8 cellular contexts compared by ENCODE assay signal in genomic region chr1:201828820-201829774, GRCh38. TPM values are rescaled to one million over a fixed set of nuclear protein-coding genes. Genes with fewer than 3 reads are reported as not detected.
DNase-seq lines count a peak whose midpoint lies in the region; ATAC-seq lines count a peak whose summit lies in the region.

Gene IPO9, plus strand, starts transcription at chr1:201829157. Its CDS starts 53 bp downstream, at chr1:201829210.

- intact Hi-C loops in activated T-helper 1 cell treated with anti-CD3 and anti-CD28 coated beads, Interleukin-12 subunit alpha, Interleukin-12 subunit beta, Interleukin-2, Interleukin-4 antibody, amounts not matched to agents 30 ng/mL and 10 ng/mL and 1 ng/mL, durations not matched to agents 14 hours and 24 hours and 36 hours (cut with micrococcal nuclease) = loop anchor here (1.0 to 5.0 kb wide), 5 partner anchors 126 to 677 kb away; partner anchors contain the start of genes ARL8A, RNPEP, TIMM17A and TMEM9

- peaks cover 3% of the 10 kb centered on the region for H3K27me3 Mint-ChIP-seq in activated T-helper 1 cell treated with anti-CD3 and anti-CD28 coated beads, Interleukin-12 subunit alpha, Interleukin-12 subunit beta, Interleukin-2, Interleukin-4 antibody, amounts not matched to agents 30 ng/mL and 10 ng/mL and 1 ng/mL, durations not matched to agents 14 hours and 24 hours and 36 hours (ENCODE audit: insufficient read depth)
- no peaks in the 10 kb centered on the region for H3K27me3 Mint-ChIP-seq in naive B cell

- ATAC-seq in GM21825 (IDR thresholded peaks at IDR 0.05; ENCODE audit: unreplicated experiment) (peak; percentile 83), naive B cell (ENCODE audit: low read depth in 2 of 2) (peak; percentile 90 to 91)
- ATAC-seq in stimulated activated effector memory CD8-positive, alpha-beta T cell treated with anti-CD3 and anti-CD28 coated beads, Interleukin-12 subunit alpha, Interleukin-12 subunit beta, amount 100 ng/mL, for 72 hours = peak; percentile 94

- peak within 1 kb of the TSS; percentile 88 for H3K27ac Mint-ChIP-seq in activated T-helper 1 cell treated with anti-CD3 and anti-CD28 coated beads, Interleukin-12 subunit alpha, Interleukin-12 subunit beta, Interleukin-2, Interleukin-4 antibody, amounts not matched to agents 30 ng/mL and 10 ng/mL and 1 ng/mL, durations not matched to agents 14 hours and 24 hours and 36 hours
- peak within 1 kb of the TSS; percentile 92 to 98 (median 96) for H3K27ac Mint-ChIP-seq in naive B cell
- H3K27ac Mint-ChIP-seq in stimulated activated effector memory CD8-positive, alpha-beta T cell treated with anti-CD3 and anti-CD28 coated beads, Interleukin-12 subunit alpha, Interleukin-12 subunit beta, amount 100 ng/mL, for 72 hours = peak within 1 kb of the TSS; percentile 97

- DNase-seq in Daoy (ENCODE audit: low read depth) = peak; percentile 96
- DNase-seq in Kasumi-1 (lab: John Stamatoyannopoulos, UW) = peak; percentile 84 to 85
- peak; percentile 86 for DNase-seq in RPMI7951 (ENCODE audit: low read depth)
- peak; percentile 93 for DNase-seq in activated T-helper 1 cell treated with anti-CD3 and anti-CD28 coated beads, Interleukin-12 subunit alpha, Interleukin-12 subunit beta, Interleukin-2, Interleukin-4 antibody, amounts not matched to agents 30 ng/mL and 10 ng/mL and 1 ng/mL, durations not matched to agents 14 hours and 24 hours and 36 hours (ENCODE audit: low spot score)
- DNase-seq in fibroblast of gingiva (ENCODE audit: low read depth) = peak; percentile 88
- peak; percentile 96 for DNase-seq in naive B cell
- DNase-seq in stimulated activated effector memory CD8-positive, alpha-beta T cell treated with anti-CD3 and anti-CD28 coated beads, Interleukin-12 subunit alpha, Interleukin-12 subunit beta, amount 100 ng/mL, for 72 hours (ENCODE audit: low spot score in 2 of 2) = peak; percentile 97 to 98

- H3K4me3 Mint-ChIP-seq in activated T-helper 1 cell treated with anti-CD3 and anti-CD28 coated beads, Interleukin-12 subunit alpha, Interleukin-12 subunit beta, Interleukin-2, Interleukin-4 antibody, amounts not matched to agents 30 ng/mL and 10 ng/mL and 1 ng/mL, durations not matched to agents 14 hours and 24 hours and 36 hours = peak within 1 kb of the TSS; percentile 96
- H3K4me3 Mint-ChIP-seq in naive B cell = peak within 1 kb of the TSS; percentile 91 to 99 (median 97)
- peak within 1 kb of the TSS; percentile 91 for H3K4me3 Mint-ChIP-seq in stimulated activated effector memory CD8-positive, alpha-beta T cell treated with anti-CD3 and anti-CD28 coated beads, Interleukin-12 subunit alpha, Interleukin-12 subunit beta, amount 100 ng/mL, for 72 hours

- peaks cover 7% of the 10 kb centered on the region for H3K36me3 Mint-ChIP-seq in activated T-helper 1 cell treated with anti-CD3 and anti-CD28 coated beads, Interleukin-12 subunit alpha, Interleukin-12 subunit beta, Interleukin-2, Interleukin-4 antibody, amounts not matched to agents 30 ng/mL and 10 ng/mL and 1 ng/mL, durations not matched to agents 14 hours and 24 hours and 36 hours (ENCODE audit: low read depth)
- H3K36me3 Mint-ChIP-seq in naive B cell = no peaks in the 10 kb centered on the region
- H3K36me3 Mint-ChIP-seq in stimulated activated effector memory CD8-positive, alpha-beta T cell treated with anti-CD3 and anti-CD28 coated beads, Interleukin-12 subunit alpha, Interleukin-12 subunit beta, amount 100 ng/mL, for 72 hours = peaks cover 31% of the 10 kb centered on the region

- H3K4me1 Mint-ChIP-seq in activated T-helper 1 cell treated with anti-CD3 and anti-CD28 coated beads, Interleukin-12 subunit alpha, Interleukin-12 subunit beta, Interleukin-2, Interleukin-4 antibody, amounts not matched to agents 30 ng/mL and 10 ng/mL and 1 ng/mL, durations not matched to agents 14 hours and 24 hours and 36 hours (ENCODE audit: low read depth) = peaks cover 43% of the 10 kb centered on the region
- H3K4me1 Mint-ChIP-seq in naive B cell = peaks cover 25 to 46% (median 42%) of the 10 kb centered on the region in 3 donors
- peaks cover 28% of the 10 kb centered on the region for H3K4me1 Mint-ChIP-seq in stimulated activated effector memory CD8-positive, alpha-beta T cell treated with anti-CD3 and anti-CD28 coated beads, Interleukin-12 subunit alpha, Interleukin-12 subunit beta, amount 100 ng/mL, for 72 hours

- no peaks in the 10 kb centered on the region for H3K9me3 Mint-ChIP-seq in activated T-helper 1 cell treated with anti-CD3 and anti-CD28 coated beads, Interleukin-12 subunit alpha, Interleukin-12 subunit beta, Interleukin-2, Interleukin-4 antibody, amounts not matched to agents 30 ng/mL and 10 ng/mL and 1 ng/mL, durations not matched to agents 14 hours and 24 hours and 36 hours
- H3K9me3 Mint-ChIP-seq in naive B cell = no peaks in the 10 kb centered on the region
- H3K9me3 Mint-ChIP-seq in stimulated activated effector memory CD8-positive, alpha-beta T cell treated with anti-CD3 and anti-CD28 coated beads, Interleukin-12 subunit alpha, Interleukin-12 subunit beta, amount 100 ng/mL, for 72 hours = no peaks in the 10 kb centered on the region

RNA-seq across cellular contexts. Expression of gene IPO9, which starts in this region (rescaled TPM):
- 22.4 and 22.7 TPM in 2 replicates for total RNA-seq in Daoy (2014; rRNA removed; shearing (Covaris generic))
- total RNA-seq in RPMI7951 (2014; rRNA removed; shearing (Covaris generic)) = 16.7 and 22.9 TPM in 2 replicates
- 58.5 and 61.6 TPM in 2 replicates for total RNA-seq in activated T-helper 1 cell treated with anti-CD3 and anti-CD28 coated beads, Interleukin-12 subunit alpha, Interleukin-12 subunit beta, Interleukin-2, Interleukin-4 antibody, amounts not matched to agents 30 ng/mL and 10 ng/mL and 1 ng/mL, durations not matched to agents 14 hours and 24 hours and 36 hours
- 10 to 100 TPM; 13.6 to 30.0 (median 18.0) TPM for polyA plus RNA-seq in naive B cell (ENCODE audit: low read depth in 6 of 6)

Comparison
In these comparisons a context has a peak if more than half of its experiments do, and no peak if none do; other contexts are left out.
1. Peak in every context shown above with its lines: DNase-seq and ATAC-seq.